ENCODE assay signal across 36 cellular contexts in genomic region chr15:58171476-58172061, GRCh38. TPM values are rescaled to one million over a fixed set of nuclear protein-coding genes. Genes with fewer than 3 reads are reported as not detected.
"Had no signal": no experiment of that assay in that cellular context is flagged by ENCODE, and none has a peak within 500 bp of the region (broad histone marks: within the 10 kb centered on the region; RNA-seq: fewer than 3 reads in every experiment).

No MANE protein-coding gene starts in this region.

- H3K27me3 ChIP-seq: ascending aorta, Peyer's patch had no signal

- ATAC-seq: activated CD8-positive, alpha-beta memory T cell treated with anti-CD3 and anti-CD28 coated beads, Interleukin-2, amount 10 ng/mL, durations not matched to agents 7 days and 5 days; PC-3; SK-N-SH treated with all-trans-retinoic acid at 6 μM for 48 hours had no signal

- H3K9me3 Mint-ChIP-seq: activated B cell treated with CpG ODN at 0.5 μM for 24 hours; activated CD4-positive, alpha-beta memory T cell treated with anti-CD3 and anti-CD28 coated beads for 36 hours; activated naive CD4-positive, alpha-beta T cell treated with anti-CD3 and anti-CD28 coated beads, Interleukin-2, amount 50 U/mL, for 24 hours; activated naive CD8-positive, alpha-beta T cell treated with anti-CD3 and anti-CD28 coated beads, Interleukin-2, amount 10 ng/mL, durations not matched to agents 7 days and 5 days; central memory CD8-positive, alpha-beta T cell had no signal

- H3K4me1 ChIP-seq: ascending aorta, Peyer's patch had no signal

- H3K27ac Mint-ChIP-seq: activated B cell treated with CpG ODN at 0.5 μM for 24 hours; activated CD4-positive, alpha-beta memory T cell treated with anti-CD3 and anti-CD28 coated beads for 36 hours; activated CD8-positive, alpha-beta memory T cell treated with anti-CD3 and anti-CD28 coated beads, Interleukin-2, amount 10 ng/mL, durations not matched to agents 7 days and 5 days; activated naive CD4-positive, alpha-beta T cell treated with anti-CD3 and anti-CD28 coated beads, Interleukin-2, amount 50 U/mL, for 24 hours; activated naive CD8-positive, alpha-beta T cell treated with anti-CD3 and anti-CD28 coated beads, Interleukin-2, amount 10 ng/mL, durations not matched to agents 7 days and 5 days had no signal

- H3K27ac ChIP-seq: ascending aorta, cardiac muscle cell, KMS-11, Peyer's patch, VCaP had no signal

- H3K9me3 ChIP-seq: ascending aorta, Peyer's patch had no signal

- H3K4me1 Mint-ChIP-seq: activated B cell treated with CpG ODN at 0.5 μM for 24 hours; activated CD8-positive, alpha-beta memory T cell treated with anti-CD3 and anti-CD28 coated beads, Interleukin-2, amount 10 ng/mL, durations not matched to agents 7 days and 5 days; activated naive CD4-positive, alpha-beta T cell treated with anti-CD3 and anti-CD28 coated beads, Interleukin-2, amount 50 U/mL, for 24 hours; activated naive CD8-positive, alpha-beta T cell treated with anti-CD3 and anti-CD28 coated beads, Interleukin-2, amount 10 ng/mL, durations not matched to agents 7 days and 5 days; central memory CD8-positive, alpha-beta T cell had no signal

- H3K4me3 Mint-ChIP-seq: activated B cell treated with CpG ODN at 0.5 μM for 24 hours; activated CD4-positive, alpha-beta memory T cell treated with anti-CD3 and anti-CD28 coated beads for 36 hours; activated CD8-positive, alpha-beta memory T cell treated with anti-CD3 and anti-CD28 coated beads, Interleukin-2, amount 10 ng/mL, durations not matched to agents 7 days and 5 days; activated naive CD4-positive, alpha-beta T cell treated with anti-CD3 and anti-CD28 coated beads, Interleukin-2, amount 50 U/mL, for 24 hours; activated naive CD8-positive, alpha-beta T cell treated with anti-CD3 and anti-CD28 coated beads, Interleukin-2, amount 10 ng/mL, durations not matched to agents 7 days and 5 days; central memory CD8-positive, alpha-beta T cell had no signal

- H3K9ac ChIP-seq: KMS-11 had no signal

- H3K36me3 ChIP-seq: ascending aorta, cardiac muscle cell, Peyer's patch had no signal

- DNase-seq: activated B cell treated with CpG ODN at 0.5 μM for 24 hours; activated CD4-positive, alpha-beta memory T cell treated with anti-CD3 and anti-CD28 coated beads for 36 hours; activated CD4-positive, alpha-beta T cell treated with anti-CD3 and anti-CD28 coated beads for 4 hours; activated CD4-positive, alpha-beta T cell treated with anti-CD3 and anti-CD28 coated beads, Interleukin-2, amount 50 U/mL, for 1 hour; activated CD4-positive, CD25-positive, alpha-beta regulatory T cell treated with anti-CD3 and anti-CD28 coated beads, Interleukin-2, amount 50 U/mL, for 72 hours; activated CD8-positive, alpha-beta memory T cell treated with anti-CD3 and anti-CD28 coated beads, Interleukin-2, amount 10 ng/mL, durations not matched to agents 7 days and 5 days; activated CD8-positive, alpha-beta memory T cell treated with anti-CD3 and anti-CD28 coated beads, Interleukin-2, amount 50 U/mL, for 48 hours; activated effector memory CD4-positive, alpha-beta T cell treated with Interleukin-2 at 50 U/mL for 16 hours; activated naive CD8-positive, alpha-beta T cell treated with anti-CD3 and anti-CD28 coated beads, Interleukin-2, amount 10 ng/mL, durations not matched to agents 7 days and 5 days; activated T-cell treated with anti-CD3 and anti-CD28 coated beads, Interleukin-2, amount 50 U/mL, for 48 hours; amygdala; NCI-H1092 treated with DMSO at 0.1 percent for 48 hours; NCI-H146; NCI-H2029 treated with DMSO at 0.1 percent for 48 hours; NCI-H2107; NCI-H510A; NCI-H526; NCI-H748 treated with DMSO at 0.1 percent for 48 hours; NK-92 treated with Interleukin-12 subunit alpha and Interleukin-12 subunit beta, amount 100 ng/mL, for 24 hours; PC-3; Peyer's patch; RPMI8226; SHP77 treated with DMSO at 0.1 percent for 48 hours; T-helper 1 cell; T-helper 2 cell; T-helper 9 cell had no signal

- H3K4me2 ChIP-seq: KMS-11 had no signal

- H3K4me3 ChIP-seq: ascending aorta, cardiac muscle cell, Peyer's patch had no signal

- H3K36me3 Mint-ChIP-seq: activated CD4-positive, alpha-beta memory T cell treated with anti-CD3 and anti-CD28 coated beads for 36 hours; activated CD8-positive, alpha-beta memory T cell treated with anti-CD3 and anti-CD28 coated beads, Interleukin-2, amount 10 ng/mL, durations not matched to agents 7 days and 5 days; activated naive CD4-positive, alpha-beta T cell treated with anti-CD3 and anti-CD28 coated beads, Interleukin-2, amount 50 U/mL, for 24 hours; activated naive CD8-positive, alpha-beta T cell treated with anti-CD3 and anti-CD28 coated beads, Interleukin-2, amount 10 ng/mL, durations not matched to agents 7 days and 5 days had no signal

RNA-seq across cellular contexts. Expression of gene AQP9, which starts 33.4 kb away (rescaled TPM):
- total RNA-seq: activated B cell treated with CpG ODN at 0.5 μM for 24 hours; activated CD8-positive, alpha-beta memory T cell treated with anti-CD3 and anti-CD28 coated beads, Interleukin-2, amount 10 ng/mL, durations not matched to agents 7 days and 5 days; cardiac muscle cell; chondrocyte; M059J; PC-3; SK-MEL-5 had no signal
- polyA plus RNA-seq: cardiac muscle cell had no signal
